In the genomic region with DNA sequence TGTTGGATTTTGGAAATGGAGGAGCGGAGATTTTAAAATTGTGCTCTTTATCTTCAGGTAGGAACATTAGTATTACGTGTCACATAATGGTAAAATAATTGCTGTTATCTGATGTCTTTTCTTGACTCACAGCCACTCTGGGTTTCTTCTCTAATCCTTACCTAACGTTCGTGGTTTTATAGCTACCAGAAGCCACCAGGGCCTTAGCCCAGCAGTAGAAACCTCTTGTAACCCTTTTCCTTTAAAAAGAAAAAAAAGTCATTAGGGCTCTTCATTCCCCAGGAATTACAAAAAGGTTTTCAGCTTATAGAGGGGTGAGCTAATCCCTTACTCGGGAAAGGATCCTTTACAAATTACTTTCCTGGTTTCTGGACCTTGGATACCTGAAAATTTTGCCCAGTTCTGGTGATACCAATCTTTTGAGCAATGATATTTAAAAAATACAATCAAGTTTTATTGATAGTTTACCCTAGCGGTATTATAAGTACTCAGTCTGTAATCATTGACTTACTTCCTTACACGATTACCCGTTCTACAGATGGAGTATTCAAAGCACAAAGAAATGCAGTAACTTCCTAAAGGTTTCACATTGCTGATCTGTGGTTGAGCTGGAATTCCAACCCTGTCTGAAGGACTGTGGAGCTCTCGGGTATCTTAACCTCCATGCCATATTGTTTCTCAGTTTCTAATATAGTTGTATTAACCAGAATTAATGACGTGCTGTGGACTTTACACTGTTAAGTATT, we compare ENCODE assay signal across 8 cellular contexts. TPM values are rescaled to one million over a fixed set of nuclear protein-coding genes. Genes with fewer than 3 reads are reported as not detected.
DNase-seq lines count a peak whose midpoint lies in the region; ATAC-seq and TF ChIP-seq lines count a peak whose summit lies in the region.

No MANE protein-coding gene starts in this region.

- H3K56ac ChIP-seq in mesendoderm (ENCODE audit: low read length) = peak overlapping the region; percentile 94

- H4K5ac ChIP-seq in mesendoderm (ENCODE audit: low read length) = no peak overlapping the region

- no peaks in the 10 kb centered on the region for H3K79me1 ChIP-seq in mesendoderm (ENCODE audit: low read length)

- H3K4me3 ChIP-seq in CD8-positive, alpha-beta memory T cell (ENCODE audit: low read length) = peak overlapping the region; percentile 56
- H3K4me3 ChIP-seq in mesendoderm (ENCODE audit: low read length) = peak overlapping the region; percentile 90
- H3K4me3 ChIP-seq in uterus = peak overlapping the region; percentile 84 to 91

- H3K27me3 Mint-ChIP-seq in CD8-positive, alpha-beta memory T cell = peaks cover 0 to 8% of the 10 kb centered on the region in 2 donors

- H2BK120ac ChIP-seq in mesendoderm (ENCODE audit: low read depth, low read length) = no peak overlapping the region

- peaks cover 20% of the 10 kb centered on the region for H3K4me1 ChIP-seq in CD8-positive, alpha-beta memory T cell (ENCODE audit: insufficient read depth, low read length)
- H3K4me1 ChIP-seq in mesendoderm (ENCODE audit: control insufficient read depth, low read depth, low read length) (no peaks in the 10 kb centered on the region), uterus (peaks cover 0 to 10% of the 10 kb centered on the region in 2 donors)

- H3K27me3 ChIP-seq in CD8-positive, alpha-beta memory T cell (ENCODE audit: insufficient read depth, low read length, poor library complexity, severe bottlenecking) = no peaks in the 10 kb centered on the region
- H3K27me3 ChIP-seq in mesendoderm (ENCODE audit: insufficient read depth, low read length, poor library complexity) = no peaks in the 10 kb centered on the region
- no peaks in the 10 kb centered on the region for H3K27me3 ChIP-seq in uterus

- DNase-seq in CD8-positive, alpha-beta memory T cell = peak in 1 of 5 donors; percentile 15
- DNase-seq in LHCN-M2 (ENCODE audit: low read depth) = peak; percentile 43
- no peak for DNase-seq in caudate nucleus (lab: John Stamatoyannopoulos, UW)
- peak; percentile 78 for DNase-seq in mesendoderm
- DNase-seq in uterus = no peak
- DNase-seq in LoVo (ENCODE audit: low spot score) = no peak
- no peak for DNase-seq in GM13977 (ENCODE audit: low spot score)

- TF ChIP-seq CTCF in uterus (IDR thresholded peaks at IDR 0.05) = no peak
- TF ChIP-seq CTCF in GM13977 (IDR thresholded peaks at IDR 0.05; ENCODE audit: extremely low read depth, insufficient read depth, missing control alignments) = no peak

- no peak overlapping the region for H2BK5ac ChIP-seq in mesendoderm (ENCODE audit: low read length)

- peaks cover 32 to 38% (median 38%) of the 10 kb centered on the region in 3 donors for H3K4me1 Mint-ChIP-seq in CD8-positive, alpha-beta memory T cell

- H3K4ac ChIP-seq in mesendoderm (ENCODE audit: low read depth, low read length) = no peak overlapping the region

- peak overlapping the region; percentile 99 for H3K27ac ChIP-seq in CD8-positive, alpha-beta memory T cell (ENCODE audit: low read depth, low read length)
- H3K27ac ChIP-seq in caudate nucleus (ENCODE audit: low read depth, low read length) = peak overlapping the region; percentile 99
- no peak overlapping the region for H3K27ac ChIP-seq in mesendoderm (ENCODE audit: low read depth, low read length)
- H3K27ac ChIP-seq in uterus = peak overlapping the region; percentile 100

- H2BK15ac ChIP-seq in mesendoderm (replicated peaks; ENCODE audit: low read depth) = no peak overlapping the region

- H3K9ac ChIP-seq in mesendoderm (ENCODE audit: low read length) = peak overlapping the region; percentile 95

- in situ Hi-C loops in GM13977 (cut with MboI; ENCODE audit: low pct_unique_long_range_greater_than_20kb, low sequenced_read_pairs, unreplicated experiment) = no loop called here

- peaks cover 0 to 48% (median 0%) of the 10 kb centered on the region in 3 donors for H3K36me3 Mint-ChIP-seq in CD8-positive, alpha-beta memory T cell

- POLR2A ChIA-PET in CD8-positive, alpha-beta memory T cell (lab: Charles Lee) = interaction anchor here (0.6 to 1.8 kb wide), 9 partner anchors 13 to 458 kb away, joined by 3 to 6 read pairs (median 4); a partner anchor contains a TSS

- WGBS in mesendoderm (ENCODE audit: extremely low coverage, insufficient coverage, low lambda C conversion rate) = no CpG with 5 or more reads among the region's 10 CpGs

- no peaks in the 10 kb centered on the region for H3K36me3 ChIP-seq in CD8-positive, alpha-beta memory T cell (ENCODE audit: insufficient read depth, low read length)
- H3K36me3 ChIP-seq in mesendoderm (ENCODE audit: control insufficient read depth, insufficient read depth, low read length) (no peaks in the 10 kb centered on the region), uterus (no peaks in the 10 kb centered on the region)

- H4K8ac ChIP-seq in mesendoderm (ENCODE audit: low read depth, low read length) = peak overlapping the region; percentile 76

- CTCF ChIA-PET in CD8-positive, alpha-beta memory T cell (lab: Charles Lee) = interaction anchor here (0.7 to 1.6 kb wide), 3 partner anchors 25 to 344 kb away, joined by 3 to 5 read pairs (median 3); no protein-coding TSS in a partner anchor

- H3K18ac ChIP-seq in mesendoderm (ENCODE audit: low read length) = peak overlapping the region; percentile 88

- H2AK5ac ChIP-seq in mesendoderm (ENCODE audit: low read length) = no peak overlapping the region

- peak overlapping the region; percentile 89 to 97 (median 95) for H3K4me3 Mint-ChIP-seq in CD8-positive, alpha-beta memory T cell

- peaks cover 25% of the 10 kb centered on the region for H3K79me2 ChIP-seq in mesendoderm (ENCODE audit: control insufficient read depth, insufficient read depth, low read length)

- peaks cover 0 to 1% (median 0%) of the 10 kb centered on the region in 5 donors for H3K9me3 Mint-ChIP-seq in CD8-positive, alpha-beta memory T cell

- no peak overlapping the region for H3K23ac ChIP-seq in mesendoderm (ENCODE audit: low read length)

- no peak for ATAC-seq in HG03097 (IDR thresholded peaks at IDR 0.05; ENCODE audit: low FRiP score, unreplicated experiment)

- H3K9me3 ChIP-seq in CD8-positive, alpha-beta memory T cell (ENCODE audit: low read length) = no peaks in the 10 kb centered on the region
- H3K9me3 ChIP-seq in uterus = no peaks in the 10 kb centered on the region

- TF ChIP-seq POLR2A in uterus (IDR thresholded peaks at IDR 0.05) = no peak

- intact Hi-C loops in uterus (cut with DNase I; ENCODE audit: low total_unique reads) = loop anchor here (10.0 kb wide), 1 partner anchor 150 kb away; no protein-coding TSS in a partner anchor

- peak overlapping the region; percentile 29 for H3K4me2 ChIP-seq in mesendoderm (ENCODE audit: low read length)

- peak overlapping the region; percentile 96 to 99 (median 98) for H3K27ac Mint-ChIP-seq in CD8-positive, alpha-beta memory T cell

RNA-seq across cellular contexts. Expression of a gene that starts 1.6 kb away (rescaled TPM):
- 10 to 100 TPM; 25.0 to 26.6 TPM for total RNA-seq in CD8-positive, alpha-beta memory T cell
- 40.5 TPM for polyA plus RNA-seq in CD8-positive, alpha-beta memory T cell
- total RNA-seq in LHCN-M2 (2014; rRNA removed) (9.6 and 11.7 TPM in 2 replicates), uterus (100 to 1,000 TPM in 1 of 4 donors, 10 to 100 TPM in 3; 42.9 to 216 (median 62.7) TPM)
- 14.2 TPM for polyA plus RNA-seq in LHCN-M2 (2012)
- polyA plus RNA-seq in mesendoderm (2013, experiment 1 of 2) = 45.0 TPM
- polyA plus RNA-seq in mesendoderm (2013, experiment 2 of 2) = 45.2 TPM

RNA-seq across cellular contexts. Expression of a gene that starts 35.5 kb away (rescaled TPM):
- not detected for total RNA-seq in CD8-positive, alpha-beta memory T cell
- polyA plus RNA-seq in CD8-positive, alpha-beta memory T cell = not detected
- total RNA-seq in LHCN-M2 (2014; rRNA removed) (not detected in 2 replicates), uterus (not detected)
- not detected for polyA plus RNA-seq in LHCN-M2 (2012)
- 0.79 TPM for polyA plus RNA-seq in mesendoderm (2013, experiment 1 of 2)
- 0.57 TPM for polyA plus RNA-seq in mesendoderm (2013, experiment 2 of 2)

RNA-seq across cellular contexts. Expression of a gene that starts 42.4 kb away (rescaled TPM):
- total RNA-seq in CD8-positive, alpha-beta memory T cell = under 1 TPM; 0.11 to 0.42 TPM
- not detected for polyA plus RNA-seq in CD8-positive, alpha-beta memory T cell
- total RNA-seq in LHCN-M2 (2014; rRNA removed) (not detected in 2 replicates), uterus (under 1 TPM in 1 of 4 donors, not detected in 3; 0.41 TPM)
- polyA plus RNA-seq in LHCN-M2 (2012) = not detected
- polyA plus RNA-seq in mesendoderm (2013, experiment 1 of 2) = 0.90 TPM
- 0.87 TPM for polyA plus RNA-seq in mesendoderm (2013, experiment 2 of 2)

Comparison
In these comparisons a context has a peak if more than half of its experiments do, and no peak if none do; other contexts are left out.
1. DNase-seq: peak in LHCN-M2 (single experiment) and mesendoderm (single experiment); none in caudate nucleus (0 of 61), uterus (0 of 2), LoVo (single experiment) and GM13977 (single experiment).
2. Peak in every context shown above with its lines, with median percentiles within 50 percentile points of each other: H3K4me3 ChIP-seq.